In the genomic region with DNA sequence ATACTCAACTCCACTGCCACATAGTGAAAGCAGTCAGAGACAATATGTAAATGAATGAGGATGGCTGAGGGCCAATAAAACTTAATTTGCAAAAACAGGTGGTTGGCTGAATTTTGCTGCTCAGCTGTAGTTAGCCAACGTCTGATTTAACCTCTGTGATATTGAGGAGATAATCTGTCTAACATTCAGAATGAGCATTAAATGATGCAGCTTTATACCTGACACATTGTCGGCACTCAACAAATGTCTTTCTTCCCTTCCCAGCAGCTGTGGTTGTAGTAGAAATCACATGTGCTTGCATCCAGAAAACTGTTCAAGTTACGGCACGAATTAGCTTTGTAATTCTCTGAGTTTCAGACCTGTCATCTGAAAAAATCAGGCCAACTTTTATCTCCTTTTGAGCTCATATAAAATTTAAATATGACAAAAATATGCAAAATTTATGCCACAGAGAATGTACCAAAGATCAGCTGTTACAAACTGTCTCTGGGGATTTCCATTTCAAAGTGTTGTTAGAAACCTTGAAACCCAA, we compare ENCODE assay signal across 18 cellular contexts.
DNase-seq lines count a peak whose midpoint lies in the region; ATAC-seq and TF ChIP-seq lines count a peak whose summit lies in the region.
"Had no signal": no experiment of that assay in that cellular context is flagged by ENCODE, and none has a peak within 500 bp of the region (broad histone marks: within the 10 kb centered on the region; RNA-seq: fewer than 3 reads in every experiment).

No MANE protein-coding gene starts in this region.

- peaks cover 6% of the 10 kb centered on the region for H3K9me3 Mint-ChIP-seq in activated T-helper 2 cell treated with anti-CD3 and anti-CD28 coated beads, Interferon-gamma antibody, Interleukin-2, Interleukin-4, amounts not matched to agents 10 μg/mL and 5 μg/mL and 100 μg/mL, durations not matched to agents 14 hours and 24 hours and 36 hours

- 67% methylated on average over 4 of the region's 4 CpGs for WGBS in SK-N-SH (ENCODE audit: low lambda C conversion rate)

- peaks cover 27% of the 10 kb centered on the region for H3K4me1 Mint-ChIP-seq in activated T-helper 2 cell treated with anti-CD3 and anti-CD28 coated beads, Interferon-gamma antibody, Interleukin-2, Interleukin-4, amounts not matched to agents 10 μg/mL and 5 μg/mL and 100 μg/mL, durations not matched to agents 14 hours and 24 hours and 36 hours (ENCODE audit: low read depth)

- no peaks in the 10 kb centered on the region for H3K27me3 ChIP-seq in SK-N-SH (ENCODE audit: insufficient read depth)
- H3K27me3 ChIP-seq in breast epithelium: no peaks in the 10 kb centered on the region
- H3K27me3 ChIP-seq: spleen had no signal

- H3K36me3 ChIP-seq in SK-N-SH (replicated peaks in 1 of 2; ENCODE audit: control insufficient read depth in 1 of 2, insufficient read depth in 2 of 2, low read length in 1 of 2): no peaks in the 10 kb centered on the region
- no peaks in the 10 kb centered on the region for H3K36me3 ChIP-seq in breast epithelium
- H3K36me3 ChIP-seq: spleen had no signal

- H3F3A ChIP-seq in SK-N-SH (replicated peaks; ENCODE audit: insufficient read depth): no peaks in the 10 kb centered on the region

- DNase-seq in SK-N-SH (no peak), breast epithelium (ENCODE audit: low spot score in 2 of 2) (no peak), DMS153 treated with DMSO at 0.1 percent for 48 hours (lab: John Stamatoyannopoulos, UW; ENCODE audit: unreplicated experiment) (no peak), cerebellum (ENCODE audit: low spot score) (no peak)
- no peak for DNase-seq in activated T-helper 2 cell treated with anti-CD3 and anti-CD28 coated beads, Interferon-gamma antibody, Interleukin-2, Interleukin-4, amounts not matched to agents 10 μg/mL and 5 μg/mL and 100 μg/mL, durations not matched to agents 14 hours and 24 hours and 36 hours (ENCODE audit: low spot score)
- DNase-seq: activated CD4-positive, alpha-beta T cell treated with anti-CD3 and anti-CD28 coated beads, Interleukin-2, amount 50 U/mL, for 1 hour; activated effector memory CD4-positive, alpha-beta T cell treated with Interleukin-2 at 50 U/mL for 16 hours; C1 segment of cervical spinal cord; DMS53; hippocampal formation; NCI-H1048; spleen; substantia nigra had no signal

- H3K36me3 Mint-ChIP-seq in activated T-helper 2 cell treated with anti-CD3 and anti-CD28 coated beads, Interferon-gamma antibody, Interleukin-2, Interleukin-4, amounts not matched to agents 10 μg/mL and 5 μg/mL and 100 μg/mL, durations not matched to agents 14 hours and 24 hours and 36 hours (ENCODE audit: low read depth): no peaks in the 10 kb centered on the region

- peak; percentile 25 for TF ChIP-seq RAD21 in SK-N-SH (IDR thresholded peaks at IDR 0.05; ENCODE audit: low read length)

- intact Hi-C loops in activated T-helper 2 cell treated with anti-CD3 and anti-CD28 coated beads, Interferon-gamma antibody, Interleukin-2, Interleukin-4, amounts not matched to agents 10 μg/mL and 5 μg/mL and 100 μg/mL, durations not matched to agents 14 hours and 24 hours and 36 hours (cut with micrococcal nuclease): loop anchor here (2.0 to 10.0 kb wide), 7 partner anchors 269 to 1163 kb away; no protein-coding TSS in a partner anchor
- intact Hi-C loops in breast epithelium (cut with DNase I; ENCODE audit: low total_unique reads): no loop called here

- ATAC-seq in SK-N-SH treated with all-trans-retinoic acid at 6 μM for 48 hours: no peak
- ATAC-seq in GM21381 (IDR thresholded peaks at IDR 0.05; ENCODE audit: unreplicated experiment): peak; percentile 18
- ATAC-seq in HG03460 (IDR thresholded peaks at IDR 0.05; ENCODE audit: unreplicated experiment): peak; percentile 27

- no peak overlapping the region for H3K4me3 ChIP-seq in SK-N-SH (ENCODE audit: low read depth in 2 of 2, low read length in 1 of 2)
- H3K4me3 ChIP-seq in breast epithelium: no peak overlapping the region
- H3K4me3 ChIP-seq: spleen had no signal

- CTCF ChIA-PET in SK-N-SH (lab: Yijun Ruan, JAX): interaction anchor here (0.5 to 1.9 kb wide), 6 partner anchors 9 to 1607 kb away, joined by 3 to 10 read pairs (median 4); no protein-coding TSS in a partner anchor

- no peak overlapping the region for H3K9ac ChIP-seq in SK-N-SH

- H3K27ac Mint-ChIP-seq in activated T-helper 2 cell treated with anti-CD3 and anti-CD28 coated beads, Interferon-gamma antibody, Interleukin-2, Interleukin-4, amounts not matched to agents 10 μg/mL and 5 μg/mL and 100 μg/mL, durations not matched to agents 14 hours and 24 hours and 36 hours: peak overlapping the region; percentile 71
- H3K27ac Mint-ChIP-seq: progenitor cell of endocrine pancreas had no signal

- no peak overlapping the region for H3K4me2 ChIP-seq in SK-N-SH

- no peaks in the 10 kb centered on the region for H4K20me1 ChIP-seq in SK-N-SH (ENCODE audit: insufficient read depth)

- H2AFZ ChIP-seq in SK-N-SH (ENCODE audit: low read depth): no peak overlapping the region

- no peak for TF ChIP-seq CTCF in SK-N-SH (IDR thresholded peaks at IDR 0.05)
- no peak for TF ChIP-seq CTCF in breast epithelium (IDR thresholded peaks at IDR 0.05)

- H3K79me2 ChIP-seq in SK-N-SH (ENCODE audit: insufficient read depth): no peaks in the 10 kb centered on the region

- H3K9me3 ChIP-seq in SK-N-SH (no peaks in the 10 kb centered on the region), breast epithelium (no peaks in the 10 kb centered on the region)
- H3K9me3 ChIP-seq: spleen had no signal

- H3K9me2 ChIP-seq in SK-N-SH: no peaks in the 10 kb centered on the region

- TF ChIP-seq EP300 in SK-N-SH (IDR thresholded peaks at IDR 0.05; ENCODE audit: borderline replicate concordance in 1 of 2, low read depth in 1 of 2, low read length in 1 of 2): peak in 1 of 2 experiments; percentile 54; a peak in 1 of 4 replicates

- peak overlapping the region in 1 of 2 experiments; percentile 100; a peak in 2 of 4 replicates for H3K27ac ChIP-seq in SK-N-SH (ENCODE audit: low read depth in 2 of 2, low read length in 1 of 2)
- H3K27ac ChIP-seq in breast epithelium: no peak overlapping the region
- H3K27ac ChIP-seq: 22Rv1, spleen had no signal

- POLR2A ChIA-PET in SK-N-SH (lab: Yijun Ruan, JAX): interaction anchor here (1.7 kb wide), 1 partner anchor 55 kb away, joined by 4 read pairs; no protein-coding TSS in a partner anchor

- H3K27me3 Mint-ChIP-seq in activated T-helper 2 cell treated with anti-CD3 and anti-CD28 coated beads, Interferon-gamma antibody, Interleukin-2, Interleukin-4, amounts not matched to agents 10 μg/mL and 5 μg/mL and 100 μg/mL, durations not matched to agents 14 hours and 24 hours and 36 hours (ENCODE audit: low read depth): peaks cover 2% of the 10 kb centered on the region

- peaks cover 0 to 28% of the 10 kb centered on the region in 2 experiments; a peak in 2 of 4 replicates for H3K4me1 ChIP-seq in SK-N-SH (ENCODE audit: control insufficient read depth in 1 of 2, insufficient read depth in 2 of 2, low read depth in 1 of 2, low read length in 1 of 2)
- no peaks in the 10 kb centered on the region for H3K4me1 ChIP-seq in breast epithelium

- no peak for TF ChIP-seq POLR2A in breast epithelium (IDR thresholded peaks at IDR 0.05)

- no peak overlapping the region for H3K4me3 Mint-ChIP-seq in activated T-helper 2 cell treated with anti-CD3 and anti-CD28 coated beads, Interferon-gamma antibody, Interleukin-2, Interleukin-4, amounts not matched to agents 10 μg/mL and 5 μg/mL and 100 μg/mL, durations not matched to agents 14 hours and 24 hours and 36 hours (ENCODE audit: low read depth)

TF ChIP-seq in SK-N-SH, 30 proteins besides CTCF, POLR2A, EP300 and RAD21 (continues in another document):
- TF ChIP-seq SIN3A (IDR thresholded peaks at IDR 0.05; ENCODE audit: borderline replicate concordance, low read depth, low read length) (no peak), YY1 (IDR thresholded peaks at IDR 0.05; ENCODE audit: low read depth) (no peak), FOSL2 (IDR thresholded peaks at IDR 0.05; ENCODE audit: borderline replicate concordance, low read depth) (no peak), MXI1 (IDR thresholded peaks at IDR 0.05; ENCODE audit: low read depth, low read length) (no peak), EZH2phosphoT487 (IDR thresholded peaks at IDR 0.05; ENCODE audit: borderline replicate concordance, low read depth) (no peak), RCOR1 (IDR thresholded peaks at IDR 0.05; ENCODE audit: low read length) (peak; percentile 54; the same call in 1 of the 2 replicates), TAF1 (IDR thresholded peaks at IDR 0.05; ENCODE audit: borderline replicate concordance, low read depth, low read length) (no peak), FOXJ3 (CRISPR knock-in tag; IDR thresholded peaks at IDR 0.05) (no peak)
- TF ChIP-seq, protein P1, sequence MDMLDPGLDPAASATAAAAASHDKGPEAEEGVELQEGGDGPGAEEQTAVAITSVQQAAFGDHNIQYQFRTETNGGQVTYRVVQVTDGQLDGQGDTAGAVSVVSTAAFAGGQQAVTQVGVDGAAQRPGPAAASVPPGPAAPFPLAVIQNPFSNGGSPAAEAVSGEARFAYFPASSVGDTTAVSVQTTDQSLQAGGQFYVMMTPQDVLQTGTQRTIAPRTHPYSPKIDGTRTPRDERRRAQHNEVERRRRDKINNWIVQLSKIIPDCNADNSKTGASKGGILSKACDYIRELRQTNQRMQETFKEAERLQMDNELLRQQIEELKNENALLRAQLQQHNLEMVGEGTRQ (IDR thresholded peaks at IDR 0.05; ENCODE audit: borderline replicate concordance, low read depth, low read length): no peak

TF ChIP-seq in SK-N-SH treated with all-trans-retinoic acid at 6 μM for 48 hours, 23 proteins besides CTCF, POLR2A, EP300 and RAD21 (continues in another document):
- no peak for TF ChIP-seq PATZ1 (CRISPR knock-in tag; IDR thresholded peaks at IDR 0.05; ENCODE audit: borderline replicate concordance)
